Comparison of ENCODE assay signal across 8 cellular contexts in genomic region chr16:1054660-1055556, GRCh38. TPM values are rescaled to one million over a fixed set of nuclear protein-coding genes. Genes with fewer than 3 reads are reported as not detected.
DNase-seq lines count a peak whose midpoint lies in the region; ATAC-seq and TF ChIP-seq lines count a peak whose summit lies in the region.

No MANE protein-coding gene starts in this region.

- H3K27me3 ChIP-seq in cardiac muscle cell, result no peaks in the 10 kb centered on the region

- no peaks in the 10 kb centered on the region for H3K4me1 ChIP-seq in cardiac muscle cell (ENCODE audit: low read depth)

- peak; percentile 64 for DNase-seq in DMS 273 (lab: John Stamatoyannopoulos, UW; ENCODE audit: unreplicated experiment)
- DNase-seq in DMS 273 treated with DMSO at 0.1 percent for 48 hours (lab: John Stamatoyannopoulos, UW), result no peak
- DNase-seq in NB4 (ENCODE audit: low read depth), result peak; percentile 33
- peak; percentile 44 for DNase-seq in activated naive CD4-positive, alpha-beta T cell treated with anti-CD3 and anti-CD28 coated beads, Interleukin-2, amount 50 U/mL, for 16 hours
- DNase-seq in cardiac muscle cell (ENCODE audit: low read depth in 1 of 2, low spot score in 1 of 2), result peak; percentile 67 to 86
- DNase-seq in retinal pigment epithelial cell (ENCODE audit: low read depth), result no peak

- no peak overlapping the region for H3K27ac ChIP-seq in cardiac muscle cell

- TF ChIP-seq POLR2A in NB4 (IDR thresholded peaks at IDR 0.05; ENCODE audit: extremely low read depth, insufficient read length), result no peak

- TF ChIP-seq CTCF in NB4 (IDR thresholded peaks at IDR 0.05; ENCODE audit: low read depth, low read length), result peak; percentile 59
- peak; percentile 85 for TF ChIP-seq CTCF in cardiac muscle cell (IDR thresholded peaks at IDR 0.05; ENCODE audit: low read depth, low read length)
- peak; percentile 83 for TF ChIP-seq CTCF in retinal pigment epithelial cell (conservative IDR thresholded peaks at IDR 0.05; ENCODE audit: low read depth, low read length)

- ATAC-seq in HG02642 (IDR thresholded peaks at IDR 0.05; ENCODE audit: poor library complexity, unreplicated experiment), result no peak
- ATAC-seq in HG03097 (IDR thresholded peaks at IDR 0.05; ENCODE audit: low FRiP score, unreplicated experiment), result no peak

- H3K4me3 ChIP-seq in NB4 (ENCODE audit: low read depth, low read length) (no peak overlapping the region), cardiac muscle cell (no peak overlapping the region), retinal pigment epithelial cell (ENCODE audit: low read length) (no peak overlapping the region)

- no peaks in the 10 kb centered on the region for H3K9me3 ChIP-seq in cardiac muscle cell (ENCODE audit: low read depth)

- no peaks in the 10 kb centered on the region for H3K36me3 ChIP-seq in cardiac muscle cell

RNA-seq across cellular contexts. Expression of gene SSTR5, which starts 17.6 kb away (rescaled TPM):
- not detected in 2 replicates for total RNA-seq in cardiac muscle cell
- polyA plus RNA-seq in cardiac muscle cell, result 0.55 TPM in 1 of 2 replicates, not detected in the other

RNA-seq across cellular contexts. Expression of gene C1QTNF8, which starts 41.1 kb away (rescaled TPM):
- total RNA-seq in cardiac muscle cell, result 0.15 TPM in 1 of 2 replicates, not detected in the other
- 0.26 TPM in 1 of 2 replicates, not detected in the other for polyA plus RNA-seq in cardiac muscle cell

Comparison
In these comparisons a context has a peak if more than half of its experiments do, and no peak if none do; other contexts are left out.
1. DNase-seq: peak in DMS 273 (single experiment), NB4 (single experiment), activated naive CD4-positive, alpha-beta T cell treated with anti-CD3 and anti-CD28 coated beads, Interleukin-2, amount 50 U/mL, for 16 hours (single experiment) and cardiac muscle cell (2 of 2); none in DMS 273 treated with DMSO at 0.1 percent for 48 hours (single experiment) and retinal pigment epithelial cell (single experiment).
2. Peak in every context shown above with its lines, with median percentiles within 50 percentile points of each other: CTCF ChIP-seq.